ENCODE assay signal across 14 cellular contexts in the genomic region with DNA sequence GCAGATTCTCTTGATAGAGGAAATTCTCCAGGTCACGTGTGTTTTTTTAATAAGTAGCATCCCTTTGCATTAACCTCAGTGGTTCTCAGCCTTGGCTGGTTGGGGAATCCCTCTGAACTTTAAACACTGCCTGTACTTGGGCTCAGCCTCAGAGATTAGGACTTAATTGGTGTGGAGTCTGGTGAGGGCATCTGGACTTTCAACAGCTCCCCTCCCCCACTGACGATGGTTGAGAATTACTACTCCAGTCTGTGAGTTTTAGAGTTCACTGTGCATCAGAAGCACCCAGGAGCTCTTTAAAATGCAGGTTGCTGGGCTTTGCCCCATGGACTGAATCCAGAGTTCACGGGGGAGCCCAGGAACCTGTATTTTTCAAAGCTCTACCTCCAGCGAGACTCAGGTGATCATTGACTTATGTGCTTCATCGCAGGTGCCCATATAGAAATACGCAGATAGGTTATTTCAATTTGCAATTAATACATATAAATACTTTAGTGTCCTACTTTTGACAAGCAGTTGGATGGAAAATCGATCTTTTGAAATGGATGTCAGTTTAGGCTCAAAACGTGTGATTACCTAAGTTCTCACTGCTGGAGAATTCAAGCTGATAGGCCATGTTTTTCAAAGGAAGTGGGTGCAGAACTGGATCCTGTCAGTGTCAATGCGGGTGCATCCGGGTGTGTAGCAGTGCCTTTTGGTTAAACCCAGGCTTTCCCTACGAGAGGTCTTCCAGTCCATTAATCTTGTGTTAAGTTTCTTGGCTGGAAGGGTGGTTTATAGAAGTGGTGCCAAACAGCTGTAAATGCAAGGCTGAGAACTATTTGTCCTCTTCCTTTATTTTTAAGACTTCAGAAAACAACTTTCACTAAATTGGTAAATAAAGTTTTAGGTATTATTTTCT.
DNase-seq lines count a peak whose midpoint lies in the region; ATAC-seq and TF ChIP-seq lines count a peak whose summit lies in the region.
"Had no signal": no experiment of that assay in that cellular context is flagged by ENCODE, and none has a peak within 500 bp of the region (broad histone marks: within the 10 kb centered on the region; RNA-seq: fewer than 3 reads in every experiment).

No MANE protein-coding gene starts in this region.

- H2AFZ ChIP-seq in PC-9 (no peak overlapping the region), trophoblast cell (ENCODE audit: insufficient read depth, low read length, poor library complexity) (no peak overlapping the region)

- no peak overlapping the region for H4K91ac ChIP-seq in trophoblast cell (ENCODE audit: low read depth, low read length)

- H2BK5ac ChIP-seq in trophoblast cell (ENCODE audit: low read depth, low read length, poor library complexity) = no peak overlapping the region

- CTCF ChIA-PET in PC-9 (lab: Charles Lee) = no interaction called here

- peak overlapping the region; percentile 52; the same call in 1 of the 2 replicates for H3K4me2 ChIP-seq in PC-9
- H3K4me2 ChIP-seq in trophoblast cell (ENCODE audit: low read length) = peak overlapping the region; percentile 3

- H2BK120ac ChIP-seq in trophoblast cell (ENCODE audit: insufficient read depth, low read length, poor library complexity) = no peak overlapping the region

- H3K9me2 ChIP-seq in PC-9 (ENCODE audit: insufficient read depth) = no peaks in the 10 kb centered on the region

- intact Hi-C loops in PC-9 (cut with micrococcal nuclease; ENCODE audit: unreplicated experiment) = no loop called here
- intact Hi-C loops in heart left ventricle (cut with DNase I) = no loop called here

- peaks cover 2% of the 10 kb centered on the region for H3K79me1 ChIP-seq in trophoblast cell (ENCODE audit: low read length)

- no peaks in the 10 kb centered on the region for H3K36me3 ChIP-seq in PC-9 (ENCODE audit: low read depth)
- H3K36me3 ChIP-seq in heart left ventricle = no peaks in the 10 kb centered on the region
- H3K36me3 ChIP-seq in trophoblast cell (ENCODE audit: control insufficient read depth in 1 of 2, insufficient read depth in 2 of 2, low read length in 2 of 2) = no peaks in the 10 kb centered on the region

- H3K27ac ChIP-seq in PC-9 (peak overlapping the region; percentile 65; the same call in 1 of the 2 replicates), heart left ventricle (peak overlapping the region in 1 of 12 donors; percentile 39), trophoblast cell (ENCODE audit: low read depth, low read length) (no peak overlapping the region)
- H3K27ac ChIP-seq: RWPE1 had no signal

- BruUV-seq in PC-9 (replicated peaks; lab: Mats Ljungman, UMichigan) = no TSS peak

- H3K36me3 Mint-ChIP-seq in osteocyte (ENCODE audit: unreplicated experiment) = peaks cover 43% of the 10 kb centered on the region
- H3K36me3 Mint-ChIP-seq: activated naive CD4-positive, alpha-beta T cell treated with anti-CD3 and anti-CD28 coated beads, Interleukin-2, amount 50 U/mL, for 72 hours had no signal

- WGBS in heart left ventricle, 4 donors = 56 to 65% (median 60%) methylated on average over 11 of the region's 11 CpGs
- WGBS in trophoblast cell (ENCODE audit: extremely low coverage, insufficient coverage, insufficient read length) = no CpG with 5 or more reads among the region's 11 CpGs

- H2BK12ac ChIP-seq in trophoblast cell (ENCODE audit: low read length) = no peak overlapping the region

- H4K8ac ChIP-seq in trophoblast cell (ENCODE audit: low read depth, low read length) = no peak overlapping the region

- H3K27ac Mint-ChIP-seq in osteocyte (ENCODE audit: unreplicated experiment) = no peak overlapping the region
- H3K27ac Mint-ChIP-seq: activated CD4-positive, alpha-beta T cell treated with anti-CD3 and anti-CD28 coated beads, Interleukin-2, amount 10 ng/mL, durations not matched to agents 7 days and 5 days; activated naive CD4-positive, alpha-beta T cell treated with anti-CD3 and anti-CD28 coated beads, Interleukin-2, amount 50 U/mL, for 72 hours had no signal

- TF ChIP-seq CTCF in PC-9 (conservative IDR thresholded peaks at IDR 0.05) = no peak
- no peak for TF ChIP-seq CTCF in heart left ventricle (IDR thresholded peaks at IDR 0.05)
- no peak for TF ChIP-seq CTCF in osteocyte (IDR thresholded peaks at IDR 0.05)
- TF ChIP-seq CTCF in foreskin fibroblast (IDR thresholded peaks at IDR 0.05; ENCODE audit: low read depth, low read length) = no peak

- peaks cover 18% of the 10 kb centered on the region for H3F3A ChIP-seq in PC-9 (ENCODE audit: insufficient read depth, low read depth)

- H2AK5ac ChIP-seq in trophoblast cell (ENCODE audit: low read length) = no peak overlapping the region

- H3K79me2 ChIP-seq in PC-9 (ENCODE audit: low read depth) (peaks cover 17% of the 10 kb centered on the region; the same call in 1 of the 2 replicates), trophoblast cell (ENCODE audit: control insufficient read depth, insufficient read depth, low read length, poor library complexity) (no peaks in the 10 kb centered on the region)

- H3K27me3 ChIP-seq in PC-9 (ENCODE audit: insufficient read depth, low read depth) = no peaks in the 10 kb centered on the region
- no peaks in the 10 kb centered on the region for H3K27me3 ChIP-seq in heart left ventricle
- no peaks in the 10 kb centered on the region for H3K27me3 ChIP-seq in trophoblast cell (ENCODE audit: insufficient read depth, low read length)

- H3K4me1 ChIP-seq in PC-9 (replicated peaks; ENCODE audit: insufficient read depth) = peaks cover 39% of the 10 kb centered on the region
- peaks cover 0 to 31% (median 3%) of the 10 kb centered on the region in 12 donors for H3K4me1 ChIP-seq in heart left ventricle
- H3K4me1 ChIP-seq in trophoblast cell (ENCODE audit: control insufficient read depth in 1 of 2, insufficient read depth in 2 of 2, low read length in 2 of 2) = peaks cover 25 to 33% of the 10 kb centered on the region in 2 experiments

- H3K18ac ChIP-seq in trophoblast cell (ENCODE audit: low read length) = no peak overlapping the region

- H3K4ac ChIP-seq in trophoblast cell (ENCODE audit: low read depth, low read length) = no peak overlapping the region

- no peak overlapping the region for H3K14ac ChIP-seq in trophoblast cell (ENCODE audit: low read length)

- H4K12ac ChIP-seq in trophoblast cell (ENCODE audit: low read depth, low read length) = no peak overlapping the region

- no peaks in the 10 kb centered on the region for H3K27me3 Mint-ChIP-seq in osteocyte (ENCODE audit: unreplicated experiment)
- H3K27me3 Mint-ChIP-seq: activated CD4-positive, alpha-beta T cell treated with anti-CD3 and anti-CD28 coated beads, Interleukin-2, amount 10 ng/mL, durations not matched to agents 7 days and 5 days had no signal

- ATAC-seq in heart left ventricle = peak in 3 of 4 donors; percentile 37 to 57 (median 49)
- no peak for ATAC-seq in GM21786 (IDR thresholded peaks at IDR 0.05; ENCODE audit: unreplicated experiment)
- ATAC-seq: activated naive CD4-positive, alpha-beta T cell treated with anti-CD3 and anti-CD28 coated beads, Interleukin-2, amount 50 U/mL, for 72 hours had no signal

- no peak overlapping the region for H3K23ac ChIP-seq in trophoblast cell (ENCODE audit: low read length)

- POLR2A ChIA-PET in PC-9 (lab: Charles Lee; ENCODE audit: unreplicated experiment) = interaction anchor here (0.6 kb wide), 1 partner anchor 203 kb away, joined by 4 read pairs; no protein-coding TSS in a partner anchor

- TF ChIP-seq POLR2A in heart left ventricle (IDR thresholded peaks at IDR 0.05) = no peak

- H4K20me1 ChIP-seq in PC-9 (ENCODE audit: insufficient read depth) = peaks cover 4% of the 10 kb centered on the region; the same call in 1 of the 2 replicates

- H3K9me3 Mint-ChIP-seq in osteocyte (ENCODE audit: unreplicated experiment) = no peaks in the 10 kb centered on the region
- H3K9me3 Mint-ChIP-seq: activated CD4-positive, alpha-beta T cell treated with anti-CD3 and anti-CD28 coated beads, Interleukin-2, amount 10 ng/mL, durations not matched to agents 7 days and 5 days; activated naive CD4-positive, alpha-beta T cell treated with anti-CD3 and anti-CD28 coated beads, Interleukin-2, amount 50 U/mL, for 72 hours had no signal

- H3K9me3 ChIP-seq in PC-9 (ENCODE audit: insufficient read depth, low read depth) (no peaks in the 10 kb centered on the region), heart left ventricle (no peaks in the 10 kb centered on the region), trophoblast cell (ENCODE audit: insufficient read depth, low read depth, low read length) (no peaks in the 10 kb centered on the region)

- H3K4me3 Mint-ChIP-seq in osteocyte (ENCODE audit: unreplicated experiment) = no peak overlapping the region
- H3K4me3 Mint-ChIP-seq: activated CD4-positive, alpha-beta T cell treated with anti-CD3 and anti-CD28 coated beads, Interleukin-2, amount 10 ng/mL, durations not matched to agents 7 days and 5 days had no signal

- H3K9ac ChIP-seq in trophoblast cell (ENCODE audit: low read length) = no peak overlapping the region

- H3K4me3 ChIP-seq in PC-9 (no peak overlapping the region), heart left ventricle (no peak overlapping the region), trophoblast cell (ENCODE audit: low read depth, low read length) (no peak overlapping the region), foreskin fibroblast (ENCODE audit: low read depth in 1 of 2, low read length in 2 of 2) (no peak overlapping the region)

- H3K4me1 Mint-ChIP-seq in osteocyte (ENCODE audit: unreplicated experiment) = peaks cover 67% of the 10 kb centered on the region
- H3K4me1 Mint-ChIP-seq: activated CD4-positive, alpha-beta T cell treated with anti-CD3 and anti-CD28 coated beads, Interleukin-2, amount 10 ng/mL, durations not matched to agents 7 days and 5 days had no signal

- peak; percentile 8 for DNase-seq in DMS 273 treated with DMSO at 0.1 percent for 48 hours (lab: John Stamatoyannopoulos, UW)
- DNase-seq in PC-9 = no peak
- no peak for DNase-seq in heart left ventricle
- DNase-seq in trophoblast cell = no peak
- no peak for DNase-seq in nucleus accumbens (lab: John Stamatoyannopoulos, UW)
- DNase-seq in osteocyte (ENCODE audit: extremely low spot score, unreplicated experiment) = no peak
- no peak for DNase-seq in foreskin fibroblast
- DNase-seq: activated CD4-positive, alpha-beta T cell treated with anti-CD3 and anti-CD28 coated beads, Interleukin-2, amount 10 ng/mL, durations not matched to agents 7 days and 5 days; HCEC 1CT; NCI-H1105; stimulated activated CD4-positive, alpha-beta T cell treated with anti-CD3 and anti-CD28 coated beads, Interleukin-1b, Interleukin-23, amount 100 ng/mL, for 48 hours had no signal
